In genomic region chr10:124381011-124381591, GRCh38 we compare ENCODE assay signal across 25 cellular contexts. TPM values are rescaled to one million over a fixed set of nuclear protein-coding genes. Genes with fewer than 3 reads are reported as not detected.
DNase-seq lines count a peak whose midpoint lies in the region; ATAC-seq, FAIRE-seq and TF ChIP-seq lines count a peak whose summit lies in the region.
"Had no signal": no experiment of that assay in that cellular context is flagged by ENCODE, and none has a peak within 500 bp of the region (broad histone marks: within the 10 kb centered on the region; RNA-seq: fewer than 3 reads in every experiment).

No MANE protein-coding gene starts in this region.

- H3K4me2 ChIP-seq in astrocyte (ENCODE audit: low read length) (no peak overlapping the region), HepG2 (ENCODE audit: low read depth, low read length) (no peak overlapping the region)

- no peak for TF ChIP-seq CTCF in astrocyte (IDR thresholded peaks at IDR 0.05; ENCODE audit: insufficient read depth, low read depth, low read length)
- TF ChIP-seq CTCF in HepG2 (CRISPR knock-in tag; IDR thresholded peaks at IDR 0.05): no peak
- TF ChIP-seq CTCF in right atrium auricular region (IDR thresholded peaks at IDR 0.05): no peak

- WGBS in HepG2 (ENCODE audit: low lambda C conversion rate): 6% methylated on average over 18 of the region's 18 CpGs

- ATAC-seq in HepG2 (no peak), HG02571 (IDR thresholded peaks at IDR 0.05; ENCODE audit: unreplicated experiment) (no peak)
- ATAC-seq: activated CD8-positive, alpha-beta T cell treated with anti-CD3 and anti-CD28 coated beads, Interleukin-2, amount 10 ng/mL, durations not matched to agents 7 days and 5 days; activated T-cell treated with anti-CD3 and anti-CD28 coated beads, Interleukin-2, amount 50 U/mL, for 72 hours; heart left ventricle had no signal

- no peaks in the 10 kb centered on the region for H4K20me1 ChIP-seq in astrocyte (ENCODE audit: insufficient read depth, low read length)
- no peaks in the 10 kb centered on the region for H4K20me1 ChIP-seq in HepG2 (ENCODE audit: insufficient read depth, low read length)

- H3K4me3 Mint-ChIP-seq in astrocyte (ENCODE audit: unreplicated experiment) (no peak overlapping the region), immature natural killer cell (no peak overlapping the region)
- H3K4me3 Mint-ChIP-seq: activated B cell treated with CpG ODN at 0.5 μM for 24 hours; activated CD8-positive, alpha-beta T cell treated with anti-CD3 and anti-CD28 coated beads, Interleukin-2, amount 10 ng/mL, durations not matched to agents 7 days and 5 days; activated naive CD8-positive, alpha-beta T cell treated with anti-CD3 and anti-CD28 coated beads, Interleukin-2, amount 10 ng/mL, durations not matched to agents 7 days and 5 days; activated T-cell treated with anti-CD3 and anti-CD28 coated beads, Interleukin-2, amount 50 U/mL, for 72 hours; naive B cell; type B pancreatic cell had no signal

- no peaks in the 10 kb centered on the region for H3K36me3 Mint-ChIP-seq in astrocyte (ENCODE audit: low read depth, unreplicated experiment)
- no peaks in the 10 kb centered on the region for H3K36me3 Mint-ChIP-seq in immature natural killer cell
- H3K36me3 Mint-ChIP-seq: activated naive CD8-positive, alpha-beta T cell treated with anti-CD3 and anti-CD28 coated beads, Interleukin-2, amount 10 ng/mL, durations not matched to agents 7 days and 5 days; type B pancreatic cell had no signal

- H3K4me3 ChIP-seq in astrocyte (ENCODE audit: insufficient read depth, low read depth, low read length) (no peak overlapping the region), HepG2 (replicated peaks in 1 of 3; ENCODE audit: insufficient read depth in 1 of 3, low read depth in 2 of 3, low read length in 3 of 3) (no peak overlapping the region), right atrium auricular region (no peak overlapping the region)
- H3K4me3 ChIP-seq: cardiac muscle cell, esophagus squamous epithelium, heart left ventricle, stomach had no signal

- H3K9ac ChIP-seq in astrocyte (ENCODE audit: low read length) (no peak overlapping the region), HepG2 (ENCODE audit: insufficient read depth, low read depth, low read length) (no peak overlapping the region)
- H3K9ac ChIP-seq: parathyroid adenoma had no signal

- H3K36me3 ChIP-seq in astrocyte (ENCODE audit: insufficient read depth, low read length): no peaks in the 10 kb centered on the region
- H3K36me3 ChIP-seq in HepG2 (replicated peaks in 1 of 2; ENCODE audit: control insufficient read depth in 1 of 2, insufficient read depth in 2 of 2, low read length in 2 of 2): no peaks in the 10 kb centered on the region
- no peaks in the 10 kb centered on the region for H3K36me3 ChIP-seq in right atrium auricular region
- H3K36me3 ChIP-seq: cardiac muscle cell, esophagus squamous epithelium, heart left ventricle, stomach had no signal

- peaks cover 28% of the 10 kb centered on the region for H3K27me3 ChIP-seq in astrocyte (ENCODE audit: insufficient read depth, low read length)
- H3K27me3 ChIP-seq in HepG2 (ENCODE audit: control insufficient read depth in 1 of 2, insufficient read depth in 2 of 2, low read length in 2 of 2): peaks cover 6 to 54% of the 10 kb centered on the region in 2 experiments
- H3K27me3 ChIP-seq in right atrium auricular region: no peaks in the 10 kb centered on the region

- in situ Hi-C loops in HepG2 (cut with HindIII; ENCODE audit: extremely low pct_ligation_motif_present, low pct_unique_long_range_greater_than_20kb): loop anchor here (10.0 kb wide), 1 partner anchor 796 kb away; no protein-coding TSS in a partner anchor

- H3K79me2 ChIP-seq in astrocyte (ENCODE audit: insufficient read depth, low read length) (no peaks in the 10 kb centered on the region), HepG2 (ENCODE audit: insufficient read depth, low read length) (no peaks in the 10 kb centered on the region)
- H3K79me2 ChIP-seq: parathyroid adenoma had no signal

- H3K27me3 Mint-ChIP-seq in astrocyte (ENCODE audit: low read depth, unreplicated experiment) (peaks cover 69% of the 10 kb centered on the region), immature natural killer cell (ENCODE audit: low read depth in 3 of 3) (peaks cover 9 to 26% (median 11%) of the 10 kb centered on the region in 3 donors)

- FAIRE-seq in astrocyte (lab: Jason Lieb, UNC): no peak
- no peak for FAIRE-seq in HepG2 (lab: Jason Lieb, UNC)

- H3K27ac ChIP-seq in astrocyte (ENCODE audit: low read depth, low read length): no peak overlapping the region
- H3K27ac ChIP-seq in HepG2 (ENCODE audit: extremely low read length, insufficient read depth, low read length): no peak overlapping the region
- H3K27ac ChIP-seq in right atrium auricular region: no peak overlapping the region
- H3K27ac ChIP-seq: cardiac muscle cell, esophagus squamous epithelium, heart left ventricle, parathyroid adenoma, stomach had no signal

- TF ChIP-seq RAD21 in HepG2 (CRISPR knock-in tag; IDR thresholded peaks at IDR 0.05): no peak

- TF ChIP-seq EP300 in HepG2 (IDR thresholded peaks at IDR 0.05; ENCODE audit: low read depth in 2 of 2, low read length in 2 of 2) (no peak; a peak in 1 of 4 replicates), HepG2 (CRISPR knock-in tag; IDR thresholded peaks at IDR 0.05; ENCODE audit: borderline replicate concordance) (no peak)

- H3K27ac Mint-ChIP-seq in astrocyte (ENCODE audit: unreplicated experiment) (no peak overlapping the region), immature natural killer cell (no peak overlapping the region)
- H3K27ac Mint-ChIP-seq: activated B cell treated with CpG ODN at 0.5 μM for 24 hours; activated CD8-positive, alpha-beta T cell treated with anti-CD3 and anti-CD28 coated beads, Interleukin-2, amount 10 ng/mL, durations not matched to agents 7 days and 5 days; activated naive CD8-positive, alpha-beta T cell treated with anti-CD3 and anti-CD28 coated beads, Interleukin-2, amount 10 ng/mL, durations not matched to agents 7 days and 5 days; activated T-cell treated with anti-CD3 and anti-CD28 coated beads, Interleukin-2, amount 50 U/mL, for 72 hours; type B pancreatic cell had no signal

- DNase-seq in DMS153 (lab: John Stamatoyannopoulos, UW): peak; percentile 84
- DNase-seq in HT1080 (ENCODE audit: low read depth): peak; percentile 14
- DNase-seq in astrocyte (ENCODE audit: low read depth): peak; percentile 54
- DNase-seq in HepG2 (ENCODE audit: low spot score): peak; percentile 25
- no peak for DNase-seq in HPDE6-E6E7 (ENCODE audit: extremely low spot score)
- DNase-seq in immature natural killer cell: no peak
- no peak for DNase-seq in right atrium auricular region (ENCODE audit: low spot score)
- DNase-seq: activated B cell treated with CpG ODN at 0.5 μM for 24 hours; activated CD8-positive, alpha-beta T cell treated with anti-CD3 and anti-CD28 coated beads, Interleukin-2, amount 10 ng/mL, durations not matched to agents 7 days and 5 days; activated naive CD8-positive, alpha-beta T cell treated with anti-CD3 and anti-CD28 coated beads, Interleukin-2, amount 10 ng/mL, durations not matched to agents 7 days and 5 days; activated T-cell treated with anti-CD3 and anti-CD28 coated beads, Interleukin-2, amount 50 U/mL, for 72 hours; COR-L47; esophagus squamous epithelium; heart left ventricle; mammary epithelial cell; naive B cell; NCI-H1436; NK-92 treated with Interleukin-12 subunit alpha and Interleukin-12 subunit beta, amount 100 ng/mL, for 24 hours; stimulated activated CD4-positive, alpha-beta T cell treated with anti-CD3 and anti-CD28 coated beads, Interleukin-2, amount 100 ng/mL, for 24 hours; stomach; T-helper 2 cell had no signal

- H3K9me3 ChIP-seq in astrocyte (ENCODE audit: insufficient read depth, low read depth, low read length) (no peaks in the 10 kb centered on the region), HepG2 (ENCODE audit: low read length) (no peaks in the 10 kb centered on the region), right atrium auricular region (no peaks in the 10 kb centered on the region)
- H3K9me3 ChIP-seq: esophagus squamous epithelium, heart left ventricle, stomach had no signal

- H3K4me1 Mint-ChIP-seq in astrocyte (ENCODE audit: low read depth, unreplicated experiment): no peaks in the 10 kb centered on the region
- no peaks in the 10 kb centered on the region for H3K4me1 Mint-ChIP-seq in immature natural killer cell
- H3K4me1 Mint-ChIP-seq: activated B cell treated with CpG ODN at 0.5 μM for 24 hours; activated naive CD8-positive, alpha-beta T cell treated with anti-CD3 and anti-CD28 coated beads, Interleukin-2, amount 10 ng/mL, durations not matched to agents 7 days and 5 days had no signal

- no peaks in the 10 kb centered on the region for H3K4me1 ChIP-seq in astrocyte (ENCODE audit: insufficient read depth, low read length)
- peaks cover 16% of the 10 kb centered on the region for H3K4me1 ChIP-seq in HepG2 (ENCODE audit: insufficient read depth, low read length)
- H3K4me1 ChIP-seq in right atrium auricular region: no peaks in the 10 kb centered on the region
- H3K4me1 ChIP-seq: heart left ventricle, parathyroid adenoma, stomach had no signal

- BruUV-seq in HepG2 (replicated peaks; lab: Mats Ljungman, UMichigan): no TSS peak

- TF ChIP-seq POLR2A in HepG2 (IDR thresholded peaks at IDR 0.05; ENCODE audit: insufficient read depth in 1 of 2, low read depth in 2 of 2, low read length in 2 of 2): no peak

- no peak overlapping the region for H2AFZ ChIP-seq in astrocyte (ENCODE audit: low read depth, low read length)
- H2AFZ ChIP-seq in HepG2 (ENCODE audit: low read length): no peak overlapping the region
- H2AFZ ChIP-seq: parathyroid adenoma had no signal

- H3K9me3 Mint-ChIP-seq in astrocyte (ENCODE audit: unreplicated experiment) (peaks cover 3% of the 10 kb centered on the region), immature natural killer cell (no peaks in the 10 kb centered on the region)
- H3K9me3 Mint-ChIP-seq: activated B cell treated with CpG ODN at 0.5 μM for 24 hours; activated naive CD8-positive, alpha-beta T cell treated with anti-CD3 and anti-CD28 coated beads, Interleukin-2, amount 10 ng/mL, durations not matched to agents 7 days and 5 days; activated T-cell treated with anti-CD3 and anti-CD28 coated beads, Interleukin-2, amount 50 U/mL, for 72 hours; naive B cell; type B pancreatic cell had no signal

- intact Hi-C loops in HepG2 (cut with micrococcal nuclease; ENCODE audit: unreplicated experiment): no loop called here

- CTCF ChIA-PET in HepG2 (lab: Yijun Ruan, JAX; ENCODE audit: low intra/inter-chr PET ratio, low total read pairs): no interaction called here

- POLR2A ChIA-PET in HepG2 (lab: Yijun Ruan, JAX): no interaction called here

RNA-seq across cellular contexts. Expression of gene OAT, which starts 37.6 kb away (rescaled TPM):
- 99.3 and 105 TPM in 2 replicates for total RNA-seq in HT1080 (2014; rRNA removed; shearing (Covaris generic))
- 93.4 and 108 TPM in 2 replicates for polyA plus RNA-seq in HT1080 (2015; cell fraction: cytosol; rRNA removed)
- polyA plus RNA-seq in HT1080 (2015; cell fraction: nucleus; rRNA removed): 152 and 175 TPM in 2 replicates
- 119 and 120 TPM in 2 replicates for total RNA-seq in astrocyte
- 96.7 and 152 TPM in 2 replicates for total RNA-seq in HepG2 (2016; rRNA removed; fragmentation: Illumina TruSeq; extraction: Trizol)
- 10.4 and 13.0 TPM in 2 replicates for total RNA-seq in HepG2 (2016; cell fraction: cytosol; rRNA removed; fragmentation: Illumina TruSeq; extraction: Trizol; ENCODE audit: low read depth)
- total RNA-seq in HepG2 (2016; cell fraction: insoluble cytoplasmic fraction; rRNA removed; fragmentation: Illumina TruSeq; extraction: Trizol): 94.1 and 153 TPM in 2 replicates
- 14.4 and 16.9 TPM in 2 replicates for total RNA-seq in HepG2 (2016; cell fraction: membrane; rRNA removed; fragmentation: Illumina TruSeq; extraction: Trizol)
- 41.8 and 47.5 TPM in 2 replicates for total RNA-seq in HepG2 (2016; cell fraction: nucleus; rRNA removed; fragmentation: Illumina TruSeq; extraction: Trizol)
- polyA plus RNA-seq in HepG2 (2011; rRNA removed): 72.7 and 87.8 TPM in 2 replicates
- 51.4 and 77.1 TPM in 2 replicates for polyA plus RNA-seq in HepG2 (2011; cell fraction: cytosol; rRNA removed)
- polyA plus RNA-seq in HepG2 (2011; cell fraction: nucleus; rRNA removed): 20.7 and 25.9 TPM in 2 replicates
- 48.6 and 50.0 TPM in 2 replicates for polyA plus RNA-seq in HepG2 (2012)
- 4.1 TPM in 2 replicates for polyA plus RNA-seq in HepG2 (2016; cell fraction: cytosol; fragmentation: Illumina TruSeq; extraction: Trizol; ENCODE audit: low read depth)
- 119 and 129 TPM in 2 replicates for polyA plus RNA-seq in HepG2 (2016; cell fraction: insoluble cytoplasmic fraction; fragmentation: Illumina TruSeq; extraction: Trizol; ENCODE audit: low read depth)
- 9.8 and 10.1 TPM in 2 replicates for polyA plus RNA-seq in HepG2 (2016; cell fraction: membrane; fragmentation: Illumina TruSeq; extraction: Trizol; ENCODE audit: low read depth)
- polyA plus RNA-seq in HepG2 (2016; cell fraction: nucleus; fragmentation: Illumina TruSeq; extraction: Trizol; ENCODE audit: insufficient read depth, low read depth): 56.3 and 59.0 TPM in 2 replicates
- 28.4 and 56.2 TPM in 2 replicates for polyA minus RNA-seq in HepG2 (2011; rRNA and poly(A)+ RNA removed; ENCODE audit: low replicate concordance)
- polyA minus RNA-seq in HepG2 (2011; cell fraction: cytosol; rRNA and poly(A)+ RNA removed): 46.3 and 52.4 TPM in 2 replicates
- polyA minus RNA-seq in HepG2 (2011; cell fraction: nucleus; rRNA and poly(A)+ RNA removed): 28.8 and 40.4 TPM in 2 replicates
- 100 to 1,000 TPM in 1 of 3 donors, 10 to 100 TPM in 2; 69.0 to 146 (median 74.0) TPM for polyA plus RNA-seq in immature natural killer cell
- total RNA-seq in right atrium auricular region: 10 to 100 TPM; 42.1 to 49.8 TPM

Comparison
In these comparisons a context has a peak if more than half of its experiments do, and no peak if none do; other contexts are left out.
1. DNase-seq: peak in DMS153 (single experiment), HT1080 (single experiment), astrocyte (single experiment) and HepG2 (single experiment); none in HPDE6-E6E7 (single experiment), immature natural killer cell (0 of 3) and right atrium auricular region (single experiment).